In the genomic region with DNA sequence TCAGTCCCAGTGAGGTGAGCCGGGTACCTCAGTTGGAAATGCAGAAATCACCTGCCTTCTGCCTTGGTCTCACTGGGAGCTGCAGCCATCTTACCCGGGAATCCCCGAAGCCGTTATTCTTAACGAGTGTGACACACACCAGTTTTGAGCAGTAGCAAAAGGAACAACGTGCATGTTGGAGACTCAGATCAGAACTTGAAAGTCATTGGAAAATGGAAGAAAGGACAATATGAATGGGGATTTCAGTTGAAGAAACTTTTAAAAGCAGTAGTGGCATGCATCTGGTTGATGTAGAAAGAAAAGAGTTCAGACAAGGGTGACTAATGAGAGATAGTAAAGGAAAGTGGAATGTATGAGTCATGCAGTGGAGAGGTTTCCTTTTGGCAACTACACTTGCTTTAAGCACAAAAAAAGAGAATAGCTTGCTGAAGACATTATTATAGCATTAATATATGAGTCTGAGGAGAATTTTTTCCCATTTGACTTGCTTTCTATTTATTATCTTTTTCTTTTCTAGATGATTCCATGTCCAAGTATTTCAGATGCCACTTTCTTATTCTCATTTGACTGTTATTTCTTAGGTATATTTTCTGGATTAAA, we compare ENCODE assay signal across 8 cellular contexts. TPM values are rescaled to one million over a fixed set of nuclear protein-coding genes. Genes with fewer than 3 reads are reported as not detected.
DNase-seq lines count a peak whose midpoint lies in the region; ATAC-seq and TF ChIP-seq lines count a peak whose summit lies in the region.

No MANE protein-coding gene starts in this region.

- POLR2A ChIA-PET in T-cell (lab: Charles Lee), result interaction anchor here in 1 of 2 donors (0.6 kb wide), 1 partner anchor 57 kb away, joined by 4 read pairs; no protein-coding TSS in a partner anchor

- ATAC-seq in GM19467 (IDR thresholded peaks at IDR 0.05; ENCODE audit: unreplicated experiment), result peak; percentile 82
- peak; percentile 88 for ATAC-seq in HG03565 (IDR thresholded peaks at IDR 0.05; ENCODE audit: unreplicated experiment)
- peak in 3 of 4 experiments; percentile 75 to 91 (median 78) for ATAC-seq in T-cell (replicated peaks in 1 of 4)

- H3K27ac ChIP-seq in muscle layer of duodenum (ENCODE audit: low read length), result peak overlapping the region; percentile 35
- H3K27ac ChIP-seq in thyroid gland, result peak overlapping the region; percentile 56 to 89 (median 88)

- no peaks in the 10 kb centered on the region for H3K27me3 ChIP-seq in muscle layer of duodenum (ENCODE audit: low read depth, low read length)
- H3K27me3 ChIP-seq in thyroid gland, result no peaks in the 10 kb centered on the region

- H3K4me1 Mint-ChIP-seq in T-cell, result peaks cover 28 to 39% (median 35%) of the 10 kb centered on the region in 3 donors

- DNase-seq in CMK (ENCODE audit: low read depth) (peak; percentile 18), T-cell (no peak), dedifferentiated amniotic fluid mesenchymal stem cell (ENCODE audit: extremely low spot score) (peak; percentile 91), thyroid gland (no peak), NCI-H524 treated with DMSO at 0.1 percent for 48 hours (lab: John Stamatoyannopoulos, UW) (no peak)

- peak overlapping the region in 2 of 3 donors; percentile 49 to 50 for H3K4me3 Mint-ChIP-seq in T-cell

- WGBS in thyroid gland, 2 donors, result 64 to 75% methylated on average over 6 of the region's 6 CpGs

- intact Hi-C loops in thyroid gland (cut with DNase I), result no loop called here

- TF ChIP-seq POLR2A in thyroid gland (IDR thresholded peaks at IDR 0.05), result peak in 1 of 2 donors; percentile 19

- no peaks in the 10 kb centered on the region for H3K27me3 Mint-ChIP-seq in T-cell

- H3K36me3 ChIP-seq in muscle layer of duodenum (ENCODE audit: control insufficient read depth in 1 of 2, insufficient read depth in 2 of 2, low read length in 2 of 2) (peaks cover 0 to 4% of the 10 kb centered on the region in 2 donors), thyroid gland (no peaks in the 10 kb centered on the region)

- no peak for TF ChIP-seq CTCF in thyroid gland (IDR thresholded peaks at IDR 0.05)

- CTCF ChIA-PET in T-cell (lab: Charles Lee), result no interaction called here

- H3K9me3 Mint-ChIP-seq in T-cell, result peaks cover 11 to 24% (median 13%) of the 10 kb centered on the region in 3 donors

- peak overlapping the region; percentile 50 to 62 for H3K27ac Mint-ChIP-seq in T-cell

- peak overlapping the region in 1 of 2 donors; percentile 35 for H3K4me3 ChIP-seq in muscle layer of duodenum (ENCODE audit: low read depth in 1 of 2, low read length in 2 of 2)
- no peak overlapping the region for H3K4me3 ChIP-seq in thyroid gland (replicated peaks in 1 of 3)

- H3K9me3 ChIP-seq in muscle layer of duodenum (ENCODE audit: control insufficient read depth in 1 of 2, low read length in 2 of 2), result peaks cover 0 to 11% of the 10 kb centered on the region in 2 donors
- H3K9me3 ChIP-seq in thyroid gland, result no peaks in the 10 kb centered on the region

- H3K4me1 ChIP-seq in muscle layer of duodenum (ENCODE audit: control insufficient read depth in 1 of 2, insufficient read depth in 2 of 2, low read length in 2 of 2) (peaks cover 4 to 23% of the 10 kb centered on the region in 2 donors), thyroid gland (peaks cover 38 to 52% of the 10 kb centered on the region in 2 donors)

- H3K36me3 Mint-ChIP-seq in T-cell, result peaks cover 52% of the 10 kb centered on the region

RNA-seq across cellular contexts. Expression of a gene that starts 44.4 kb away (rescaled TPM):
- total RNA-seq in T-cell (under 1 TPM in 4 of 5 donors, not detected in 1; 0.28 to 0.85 (median 0.33) TPM), thyroid gland (1 to 10 TPM in 2 of 4 donors, not detected in 2; 1.1 to 1.7 TPM)

RNA-seq across cellular contexts. Expression of a gene that starts 55.1 kb away (rescaled TPM):
- total RNA-seq in T-cell (10 to 100 TPM; 21.8 to 26.2 (median 25.0) TPM), thyroid gland (10 to 100 TPM; 49.8 to 74.5 (median 63.3) TPM)

RNA-seq across cellular contexts. Expression of a gene that starts 55.4 kb away (rescaled TPM):
- 10 to 100 TPM; 35.7 to 39.4 (median 38.0) TPM for total RNA-seq in T-cell
- 10 to 100 TPM; 66.3 to 87.5 (median 78.0) TPM for total RNA-seq in thyroid gland

Comparison
In these comparisons a context has a peak if more than half of its experiments do, and no peak if none do; other contexts are left out.
1. DNase-seq: peak in CMK (single experiment) and dedifferentiated amniotic fluid mesenchymal stem cell (single experiment); none in T-cell (0 of 34), thyroid gland (0 of 2) and NCI-H524 treated with DMSO at 0.1 percent for 48 hours (single experiment).
2. Peak in every context shown above with its lines, with median percentiles within 50 percentile points of each other: ATAC-seq.